In genomic region chr13:36885901-36886300, GRCh38 we compare ENCODE assay signal across 14 cellular contexts. TPM values are rescaled to one million over a fixed set of nuclear protein-coding genes. Genes with fewer than 3 reads are reported as not detected.
"Had no signal": no experiment of that assay in that cellular context is flagged by ENCODE, and none has a peak within 500 bp of the region (broad histone marks: within the 10 kb centered on the region; RNA-seq: fewer than 3 reads in every experiment).

No MANE protein-coding gene starts in this region.

- H3K4me3 ChIP-seq: sigmoid colon, transverse colon had no signal

- ATAC-seq: activated CD8-positive, alpha-beta memory T cell treated with anti-CD3 and anti-CD28 coated beads, Interleukin-2, amount 10 ng/mL, durations not matched to agents 7 days and 5 days; stimulated activated naive B cell treated with anti-CD40 and anti-IgM and Interleukin-4, amounts not matched to agents 10 μg/mL and 1 μg/mL and 100 μg/mL, for 72 hours had no signal

- DNase-seq: activated CD4-positive, alpha-beta T cell treated with anti-CD3 and anti-CD28 coated beads for 1 hour; activated CD4-positive, alpha-beta T cell treated with anti-CD3 and anti-CD28 coated beads, Interleukin-2, amount 50 U/mL, for 48 hours; activated CD8-positive, alpha-beta memory T cell treated with anti-CD3 and anti-CD28 coated beads, Interleukin-2, amount 10 ng/mL, durations not matched to agents 7 days and 5 days; activated effector memory CD4-positive, alpha-beta T cell treated with Interleukin-2 at 50 U/mL for 16 hours; activated T-cell treated with anti-CD3 and anti-CD28 coated beads, Interleukin-2, amount 50 U/mL, for 24 hours; amniotic stem cell; dermis blood vessel endothelial cell; erythroblast; hippocampal formation; kidney glomerular epithelial cell; sigmoid colon; stimulated activated CD4-positive, alpha-beta T cell treated with anti-CD3 and anti-CD28 coated beads, Interleukin-2, amount 100 ng/mL, for 24 hours; stimulated activated naive B cell treated with anti-CD40 and anti-IgM and Interleukin-4, amounts not matched to agents 10 μg/mL and 1 μg/mL and 100 μg/mL, for 72 hours; transverse colon had no signal

- H3K27me3 ChIP-seq: sigmoid colon, transverse colon had no signal

- H3K36me3 ChIP-seq: sigmoid colon, transverse colon had no signal

- H3K27ac ChIP-seq: sigmoid colon, transverse colon had no signal

- H3K9me3 ChIP-seq: sigmoid colon, transverse colon had no signal

RNA-seq across cellular contexts. Expression of gene SMAD9, which starts 34.1 kb away (rescaled TPM):
- total RNA-seq: activated CD8-positive, alpha-beta memory T cell treated with anti-CD3 and anti-CD28 coated beads, Interleukin-2, amount 10 ng/mL, durations not matched to agents 7 days and 5 days had no signal
